In genomic region chr4:74123065-74123728, GRCh38 we compare ENCODE assay signal across 13 cellular contexts. TPM values are rescaled to one million over a fixed set of nuclear protein-coding genes. Genes with fewer than 3 reads are reported as not detected.
DNase-seq lines count a peak whose midpoint lies in the region; ATAC-seq, FAIRE-seq and TF ChIP-seq lines count a peak whose summit lies in the region.
"Had no signal": no experiment of that assay in that cellular context is flagged by ENCODE, and none has a peak within 500 bp of the region (broad histone marks: within the 10 kb centered on the region; RNA-seq: fewer than 3 reads in every experiment).

No MANE protein-coding gene starts in this region.

- H3K4me1 ChIP-seq in astrocyte (ENCODE audit: insufficient read depth, low read length) = no peaks in the 10 kb centered on the region
- H3K4me1 ChIP-seq in lung (ENCODE audit: control insufficient read depth in 2 of 2, insufficient read depth in 2 of 2, low read length in 2 of 2) = no peaks in the 10 kb centered on the region
- no peaks in the 10 kb centered on the region for H3K4me1 ChIP-seq in suprapubic skin

- FAIRE-seq in astrocyte (lab: Jason Lieb, UNC) = peak; percentile 87
- FAIRE-seq: G401.6 had no signal

- no peak for TF ChIP-seq EP300 in suprapubic skin (IDR thresholded peaks at IDR 0.05)

- no peak overlapping the region for H3K4me2 ChIP-seq in astrocyte (ENCODE audit: low read length)

- peak; percentile 58 for ATAC-seq in lung (ENCODE audit: insufficient read depth, low FRiP score)
- no peak for ATAC-seq in left colon
- ATAC-seq: activated naive CD4-positive, alpha-beta T cell treated with anti-CD3 and anti-CD28 coated beads, Interleukin-2, amount 50 U/mL, for 72 hours had no signal

- no peaks in the 10 kb centered on the region for H3K79me2 ChIP-seq in astrocyte (ENCODE audit: insufficient read depth, low read length)

- WGBS in lung, 2 donors = 70 to 90% methylated on average over 1 of the region's 1 CpG
- 90% methylated on average over 1 of the region's 1 CpG for WGBS in suprapubic skin

- no peaks in the 10 kb centered on the region for H3K27me3 Mint-ChIP-seq in astrocyte (ENCODE audit: low read depth, unreplicated experiment)
- peaks cover 2% of the 10 kb centered on the region for H3K27me3 Mint-ChIP-seq in activated T-cell treated with anti-CD3 and anti-CD28 coated beads, Interleukin-2, amount 50 U/mL, for 24 hours

- TF ChIP-seq CTCF in astrocyte (IDR thresholded peaks at IDR 0.05; ENCODE audit: insufficient read depth, low read depth, low read length) (no peak), lung (IDR thresholded peaks at IDR 0.05; ENCODE audit: control extremely low read depth, extremely low read depth) (no peak), suprapubic skin (IDR thresholded peaks at IDR 0.05) (no peak)

- no peak for TF ChIP-seq POLR2A in suprapubic skin (IDR thresholded peaks at IDR 0.05)

- H3K4me3 ChIP-seq in astrocyte (ENCODE audit: insufficient read depth, low read depth, low read length) (no peak overlapping the region), lung (no peak overlapping the region), suprapubic skin (no peak overlapping the region)
- H3K4me3 ChIP-seq: esophagus squamous epithelium had no signal

- no peaks in the 10 kb centered on the region for H3K9me3 Mint-ChIP-seq in astrocyte (ENCODE audit: unreplicated experiment)
- peaks cover 6% of the 10 kb centered on the region for H3K9me3 Mint-ChIP-seq in activated T-cell treated with anti-CD3 and anti-CD28 coated beads, Interleukin-2, amount 50 U/mL, for 24 hours

- DNase-seq in D341Med (ENCODE audit: low spot score) = peak; percentile 75
- peak; percentile 45 for DNase-seq in NCI-H1105 treated with DMSO at 0.1 percent for 48 hours (lab: John Stamatoyannopoulos, UW)
- no peak for DNase-seq in astrocyte (ENCODE audit: low read depth)
- DNase-seq in lung (ENCODE audit: low spot score) = peak; percentile 54
- DNase-seq in suprapubic skin (ENCODE audit: low spot score in 2 of 2) = no peak
- no peak for DNase-seq in NCI-H446 (lab: John Stamatoyannopoulos, UW)
- DNase-seq in left colon = no peak
- DNase-seq in activated T-cell treated with anti-CD3 and anti-CD28 coated beads, Interleukin-2, amount 50 U/mL, for 24 hours = no peak
- DNase-seq: esophagus squamous epithelium; stimulated activated CD4-positive, alpha-beta T cell treated with anti-CD3 and anti-CD28 coated beads, Interleukin-4, amount 100 ng/mL, for 1 hour had no signal

- H2AFZ ChIP-seq in astrocyte (ENCODE audit: low read depth, low read length) = no peak overlapping the region

- H3K27ac ChIP-seq in astrocyte (ENCODE audit: low read depth, low read length) (no peak overlapping the region), lung (ENCODE audit: low read depth in 1 of 2, low read length in 1 of 2) (no peak overlapping the region), suprapubic skin (no peak overlapping the region)
- H3K27ac ChIP-seq: esophagus squamous epithelium, VCaP had no signal

- H3K27me3 ChIP-seq in astrocyte (ENCODE audit: insufficient read depth, low read length) = no peaks in the 10 kb centered on the region
- no peaks in the 10 kb centered on the region for H3K27me3 ChIP-seq in lung (ENCODE audit: control insufficient read depth, insufficient read depth)
- no peaks in the 10 kb centered on the region for H3K27me3 ChIP-seq in suprapubic skin
- H3K27me3 ChIP-seq: esophagus squamous epithelium had no signal

- H3K27ac Mint-ChIP-seq in astrocyte (ENCODE audit: unreplicated experiment) = no peak overlapping the region
- H3K27ac Mint-ChIP-seq in activated T-cell treated with anti-CD3 and anti-CD28 coated beads, Interleukin-2, amount 50 U/mL, for 24 hours = no peak overlapping the region
- H3K27ac Mint-ChIP-seq: activated naive CD4-positive, alpha-beta T cell treated with anti-CD3 and anti-CD28 coated beads, Interleukin-2, amount 50 U/mL, for 72 hours had no signal

- intact Hi-C loops in left colon (cut with DNase I, micrococcal nuclease) = no loop called here

- no peaks in the 10 kb centered on the region for H4K20me1 ChIP-seq in astrocyte (ENCODE audit: insufficient read depth, low read length)

- no peak overlapping the region for H3K4me3 Mint-ChIP-seq in astrocyte (ENCODE audit: unreplicated experiment)
- no peak overlapping the region for H3K4me3 Mint-ChIP-seq in activated T-cell treated with anti-CD3 and anti-CD28 coated beads, Interleukin-2, amount 50 U/mL, for 24 hours

- no peak overlapping the region for H3K9ac ChIP-seq in astrocyte (ENCODE audit: low read length)

- no peaks in the 10 kb centered on the region for H3K9me3 ChIP-seq in astrocyte (ENCODE audit: insufficient read depth, low read depth, low read length)
- no peaks in the 10 kb centered on the region for H3K9me3 ChIP-seq in lung (ENCODE audit: control insufficient read depth in 2 of 2, insufficient read depth in 1 of 2, low read length in 1 of 2)
- H3K9me3 ChIP-seq in suprapubic skin = no peaks in the 10 kb centered on the region
- H3K9me3 ChIP-seq: esophagus squamous epithelium had no signal

- H3K36me3 ChIP-seq in astrocyte (ENCODE audit: insufficient read depth, low read length) (no peaks in the 10 kb centered on the region), lung (ENCODE audit: control insufficient read depth in 2 of 2, insufficient read depth in 2 of 2, low read length in 2 of 2) (no peaks in the 10 kb centered on the region), suprapubic skin (no peaks in the 10 kb centered on the region)
- H3K36me3 ChIP-seq: esophagus squamous epithelium had no signal

- H3K36me3 Mint-ChIP-seq in astrocyte (ENCODE audit: low read depth, unreplicated experiment) = no peaks in the 10 kb centered on the region
- H3K36me3 Mint-ChIP-seq in activated T-cell treated with anti-CD3 and anti-CD28 coated beads, Interleukin-2, amount 50 U/mL, for 24 hours (ENCODE audit: low read depth) = no peaks in the 10 kb centered on the region
- H3K36me3 Mint-ChIP-seq: activated naive CD4-positive, alpha-beta T cell treated with anti-CD3 and anti-CD28 coated beads, Interleukin-2, amount 50 U/mL, for 72 hours had no signal

- no peaks in the 10 kb centered on the region for H3K4me1 Mint-ChIP-seq in astrocyte (ENCODE audit: low read depth, unreplicated experiment)
- H3K4me1 Mint-ChIP-seq in activated T-cell treated with anti-CD3 and anti-CD28 coated beads, Interleukin-2, amount 50 U/mL, for 24 hours (ENCODE audit: low read depth) = no peaks in the 10 kb centered on the region

RNA-seq across cellular contexts. Expression of gene CXCL2, which starts 24.2 kb away (rescaled TPM):
- total RNA-seq in astrocyte = 1.2 and 1.3 TPM in 2 replicates
- 100 to 1,000 TPM in 1 of 2 donors, 10 to 100 TPM in 1; 82.2 to 127 TPM for total RNA-seq in lung
- 100 to 1,000 TPM in 1 of 2 donors, 10 to 100 TPM in 1; 98.4 to 291 TPM for polyA plus RNA-seq in lung
- 10 to 100 TPM in 1 of 4 donors, 1 to 10 TPM in 3; 3.8 to 15.6 (median 6.9) TPM for total RNA-seq in suprapubic skin
- total RNA-seq in left colon = 10 to 100 TPM in 1 of 2 donors, 1 to 10 TPM in 1; 5.1 to 32.8 TPM
- total RNA-seq: activated naive CD4-positive, alpha-beta T cell treated with anti-CD3 and anti-CD28 coated beads, Interleukin-2, amount 50 U/mL, for 72 hours had no signal

RNA-seq across cellular contexts. Expression of gene MTHFD2L, which starts 34.7 kb away (rescaled TPM):
- 10.6 and 12.4 TPM in 2 replicates for total RNA-seq in astrocyte
- 10 to 100 TPM; 15.8 to 32.1 TPM for total RNA-seq in lung
- polyA plus RNA-seq in lung = 10 to 100 TPM; 11.9 to 15.0 TPM
- 10 to 100 TPM; 13.1 to 22.9 (median 15.3) TPM for total RNA-seq in suprapubic skin
- 1 to 10 TPM; 8.2 to 8.7 TPM for total RNA-seq in left colon

Comparison
In these comparisons a context has a peak if more than half of its experiments do, and no peak if none do; other contexts are left out.
1. DNase-seq: peak in D341Med (single experiment), NCI-H1105 treated with DMSO at 0.1 percent for 48 hours (single experiment) and lung (single experiment); none in astrocyte (single experiment), suprapubic skin (0 of 2), NCI-H446 (0 of 2), left colon (0 of 2) and activated T-cell treated with anti-CD3 and anti-CD28 coated beads, Interleukin-2, amount 50 U/mL, for 24 hours (single experiment).